ENCODE assay signal across 10 cellular contexts in the genomic region with DNA sequence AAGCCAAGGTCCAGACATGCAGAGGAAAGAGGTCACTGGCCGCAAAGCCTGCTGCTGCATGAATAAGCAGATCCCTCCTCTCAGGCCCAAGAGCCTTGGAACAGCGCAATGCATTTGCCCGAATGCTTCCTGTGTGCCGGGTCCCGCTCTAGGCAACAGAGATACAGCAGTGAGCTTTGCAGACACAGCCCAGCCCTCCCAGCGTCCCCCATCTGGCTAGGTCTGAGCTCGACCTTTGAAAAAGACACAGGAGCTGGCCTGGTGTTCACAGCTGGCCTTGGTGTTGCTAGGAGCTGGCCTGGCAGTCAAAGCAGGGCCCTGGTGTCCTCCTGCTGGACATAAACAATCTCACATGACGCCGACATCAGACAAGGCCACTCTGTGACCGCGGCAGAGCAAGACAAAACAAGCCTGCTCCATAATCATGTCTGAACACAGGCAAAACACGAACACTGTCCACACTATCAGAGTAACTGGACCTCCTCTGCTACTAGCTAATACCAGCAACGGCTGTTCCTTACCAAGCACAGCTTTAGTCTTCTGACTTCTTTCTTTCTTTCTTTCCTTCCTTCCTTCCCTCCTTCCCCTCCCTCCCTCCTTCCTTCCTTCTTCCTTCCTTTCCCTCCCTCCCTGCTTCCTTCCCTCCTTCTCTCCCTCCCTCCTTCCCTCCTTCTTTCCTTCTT. TPM values are rescaled to one million over a fixed set of nuclear protein-coding genes. Genes with fewer than 3 reads are reported as not detected.
DNase-seq lines count a peak whose midpoint lies in the region; ATAC-seq and TF ChIP-seq lines count a peak whose summit lies in the region.
"Had no signal": no experiment of that assay in that cellular context is flagged by ENCODE, and none has a peak within 500 bp of the region (broad histone marks: within the 10 kb centered on the region; RNA-seq: fewer than 3 reads in every experiment).

No MANE protein-coding gene starts in this region.

- H3K4me1 ChIP-seq in neural progenitor cell (peaks cover 4% of the 10 kb centered on the region), aorta (ENCODE audit: control insufficient read depth in 1 of 2, insufficient read depth in 2 of 2, low read length in 2 of 2) (no peaks in the 10 kb centered on the region)

- intact Hi-C loops in aorta (cut with DNase I) = no loop called here

- H3F3A ChIP-seq in neural progenitor cell (ENCODE audit: low read depth) = peaks cover 6% of the 10 kb centered on the region

- H3K27ac Mint-ChIP-seq in neural progenitor cell (peak overlapping the region; percentile 98), endothelial cell (ENCODE audit: unreplicated experiment) (no peak overlapping the region)
- H3K27ac Mint-ChIP-seq: activated B cell treated with CpG ODN at 0.5 μM for 24 hours had no signal

- 28 to 35% methylated on average over 13 of the region's 13 CpGs for WGBS in aorta, 2 donors

- H3K36me3 Mint-ChIP-seq in neural progenitor cell (no peaks in the 10 kb centered on the region), endothelial cell (ENCODE audit: low read depth, unreplicated experiment) (no peaks in the 10 kb centered on the region)

- no peaks in the 10 kb centered on the region for H3K79me2 ChIP-seq in neural progenitor cell (ENCODE audit: low read depth)

- peak; percentile 42 for DNase-seq in NCI-H146 (lab: John Stamatoyannopoulos, UW)
- no peak for DNase-seq in NCI-H146 treated with DMSO at 0.1 percent for 48 hours (lab: John Stamatoyannopoulos, UW; ENCODE audit: unreplicated experiment)
- peak; percentile 15 for DNase-seq in glomerular visceral epithelial cell (ENCODE audit: extremely low spot score)
- peak; percentile 33 for DNase-seq in neural progenitor cell (ENCODE audit: low spot score)
- peak in 1 of 2 donors; percentile 73 for DNase-seq in aorta
- DNase-seq in endothelial cell (ENCODE audit: low spot score) = no peak
- no peak for DNase-seq in NCI-H446 (lab: John Stamatoyannopoulos, UW)
- DNase-seq: activated B cell treated with CpG ODN at 0.5 μM for 24 hours, NCI-H1436 had no signal

- no peak overlapping the region for H3K4me2 ChIP-seq in neural progenitor cell

- ATAC-seq in aorta (ENCODE audit: low FRiP score) (peak; percentile 85), HG03378 (IDR thresholded peaks at IDR 0.05; ENCODE audit: unreplicated experiment) (no peak)

- no peak overlapping the region for H3K9ac ChIP-seq in neural progenitor cell

- H2AFZ ChIP-seq in neural progenitor cell (replicated peaks) = peak overlapping the region; percentile 36

- H3K9me3 Mint-ChIP-seq in neural progenitor cell (no peaks in the 10 kb centered on the region), endothelial cell (ENCODE audit: unreplicated experiment) (no peaks in the 10 kb centered on the region)
- H3K9me3 Mint-ChIP-seq: activated B cell treated with CpG ODN at 0.5 μM for 24 hours had no signal

- H4K20me1 ChIP-seq in neural progenitor cell (ENCODE audit: low read depth) = no peaks in the 10 kb centered on the region

- peaks cover 4% of the 10 kb centered on the region for H3K27me3 ChIP-seq in neural progenitor cell
- no peaks in the 10 kb centered on the region for H3K27me3 ChIP-seq in aorta (ENCODE audit: control insufficient read depth in 1 of 2, insufficient read depth in 2 of 2, low read length in 1 of 2)

- no peak overlapping the region for H3K4me3 ChIP-seq in neural progenitor cell
- no peak overlapping the region for H3K4me3 ChIP-seq in aorta (ENCODE audit: low read length in 2 of 2)

- no peak overlapping the region for H3K27ac ChIP-seq in neural progenitor cell
- H3K27ac ChIP-seq in aorta (ENCODE audit: low read depth in 1 of 2, low read length in 2 of 2) = peak overlapping the region in 1 of 2 donors; percentile 59

- no peaks in the 10 kb centered on the region for H3K36me3 ChIP-seq in neural progenitor cell
- no peaks in the 10 kb centered on the region for H3K36me3 ChIP-seq in aorta (ENCODE audit: control insufficient read depth in 1 of 2, insufficient read depth in 2 of 2, low read length in 1 of 2)

- TF ChIP-seq CTCF in neural progenitor cell (IDR thresholded peaks at IDR 0.05) (no peak), endothelial cell (IDR thresholded peaks at IDR 0.05; ENCODE audit: unreplicated experiment) (no peak)

- H3K9me3 ChIP-seq in neural progenitor cell (ENCODE audit: low read depth) = no peaks in the 10 kb centered on the region
- no peaks in the 10 kb centered on the region for H3K9me3 ChIP-seq in aorta (ENCODE audit: control insufficient read depth, low read length)

- peaks cover 28% of the 10 kb centered on the region for H3K4me1 Mint-ChIP-seq in neural progenitor cell
- peaks cover 7% of the 10 kb centered on the region for H3K4me1 Mint-ChIP-seq in endothelial cell (ENCODE audit: unreplicated experiment)

- H3K27me3 Mint-ChIP-seq in neural progenitor cell (ENCODE audit: insufficient read depth, low read depth) = peaks cover 17% of the 10 kb centered on the region
- H3K27me3 Mint-ChIP-seq in endothelial cell (ENCODE audit: unreplicated experiment) = peaks cover 5% of the 10 kb centered on the region

- H3K4me3 Mint-ChIP-seq in neural progenitor cell = peak overlapping the region; percentile 27
- no peak overlapping the region for H3K4me3 Mint-ChIP-seq in endothelial cell (ENCODE audit: unreplicated experiment)
- H3K4me3 Mint-ChIP-seq: activated B cell treated with CpG ODN at 0.5 μM for 24 hours had no signal

RNA-seq across cellular contexts. Expression of gene PEX11G, which starts 5.7 kb away (rescaled TPM):
- 1.0 and 5.7 TPM in 2 replicates for total RNA-seq in neural progenitor cell (ENCODE audit: low replicate concordance)
- 1 to 10 TPM; 1.9 TPM for total RNA-seq in aorta
- polyA plus RNA-seq in aorta = 1 to 10 TPM; 4.0 to 5.3 TPM
- total RNA-seq in endothelial cell (ENCODE audit: unreplicated experiment) = 3.8 TPM

RNA-seq across cellular contexts. Expression of gene ZNF358, which starts 21.3 kb away (rescaled TPM):
- total RNA-seq in neural progenitor cell (ENCODE audit: low replicate concordance) (16.9 and 50.3 TPM in 2 replicates), aorta (10 to 100 TPM; 52.0 to 61.1 TPM), endothelial cell (ENCODE audit: unreplicated experiment) (87.4 TPM)
- 100 to 1,000 TPM in 1 of 2 donors, 10 to 100 TPM in 1; 49.1 to 119 TPM for polyA plus RNA-seq in aorta

RNA-seq across cellular contexts. Expression of gene MCOLN1, which starts 27.9 kb away (rescaled TPM):
- total RNA-seq in neural progenitor cell (ENCODE audit: low replicate concordance) = 6.6 and 7.1 TPM in 2 replicates
- 10 to 100 TPM; 21.2 to 36.0 TPM for total RNA-seq in aorta
- polyA plus RNA-seq in aorta = 10 to 100 TPM; 14.5 to 34.6 TPM
- total RNA-seq in endothelial cell (ENCODE audit: unreplicated experiment) = 24.2 TPM

RNA-seq across cellular contexts. Expression of gene PNPLA6, which starts 41.0 kb away (rescaled TPM):
- total RNA-seq in neural progenitor cell (ENCODE audit: low replicate concordance) = 25.5 and 78.9 TPM in 2 replicates
- total RNA-seq in aorta = 100 to 1,000 TPM in 1 of 2 donors, 10 to 100 TPM in 1; 90.3 to 136 TPM
- polyA plus RNA-seq in aorta = 10 to 100 TPM; 25.0 to 92.3 TPM
- 129 TPM for total RNA-seq in endothelial cell (ENCODE audit: unreplicated experiment)

Comparison
In these comparisons a context has a peak if more than half of its experiments do, and no peak if none do; other contexts are left out.
1. DNase-seq: peak in NCI-H146 (single experiment), glomerular visceral epithelial cell (single experiment) and neural progenitor cell (single experiment); none in NCI-H146 treated with DMSO at 0.1 percent for 48 hours (single experiment), endothelial cell (single experiment) and NCI-H446 (0 of 2).